ENCODE assay signal across 10 cellular contexts in the genomic region with DNA sequence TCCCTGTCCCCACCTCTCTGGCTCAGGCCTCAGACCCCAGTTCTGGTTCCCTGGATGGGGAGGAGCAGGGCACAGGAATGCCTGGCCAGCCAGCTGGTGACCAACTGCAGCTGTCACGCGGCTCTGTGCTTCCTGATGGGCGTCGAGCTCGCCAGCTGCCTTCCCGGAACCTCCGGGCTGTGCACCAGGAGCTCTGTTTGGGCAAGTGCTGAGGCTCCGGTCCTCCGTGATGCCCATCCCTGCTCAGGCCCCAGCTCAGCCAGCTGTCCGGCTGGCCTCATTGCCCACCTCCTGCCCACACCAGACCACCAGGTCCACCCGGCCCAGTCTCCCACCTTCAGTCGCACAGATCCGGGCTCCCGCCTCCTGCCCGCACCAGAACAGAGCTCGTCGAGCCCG. TPM values are rescaled to one million over a fixed set of nuclear protein-coding genes. Genes with fewer than 3 reads are reported as not detected.
DNase-seq lines count a peak whose midpoint lies in the region; ATAC-seq and TF ChIP-seq lines count a peak whose summit lies in the region.
"Had no signal": no experiment of that assay in that cellular context is flagged by ENCODE, and none has a peak within 500 bp of the region (broad histone marks: within the 10 kb centered on the region; RNA-seq: fewer than 3 reads in every experiment).

No MANE protein-coding gene starts in this region.

- no peak overlapping the region for H3K4me2 ChIP-seq in mesenchymal stem cell (ENCODE audit: low read length, poor library complexity, severe bottlenecking)

- peaks cover 48% of the 10 kb centered on the region for H3K4me1 Mint-ChIP-seq in activated CD8-positive, alpha-beta T cell treated with anti-CD3 and anti-CD28 coated beads, Interleukin-2, amount 10 ng/mL, durations not matched to agents 7 days and 5 days (ENCODE audit: low read depth)

- H3K9ac ChIP-seq in mesenchymal stem cell (ENCODE audit: low read length) = peak overlapping the region; percentile 98

- H3K23ac ChIP-seq in mesenchymal stem cell (ENCODE audit: low read length in 2 of 2) = peak overlapping the region in 1 of 2 experiments; percentile 2

- peak overlapping the region; percentile 20 to 81 for H3K18ac ChIP-seq in mesenchymal stem cell (ENCODE audit: low read depth in 1 of 2, low read length in 2 of 2)

- ATAC-seq in activated CD8-positive, alpha-beta T cell treated with anti-CD3 and anti-CD28 coated beads, Interleukin-2, amount 10 ng/mL, durations not matched to agents 7 days and 5 days = no peak
- no peak for ATAC-seq in HG03442 (IDR thresholded peaks at IDR 0.05; ENCODE audit: unreplicated experiment)

- peaks cover 12% of the 10 kb centered on the region for H3K79me1 ChIP-seq in mesenchymal stem cell (replicated peaks; ENCODE audit: low read length, poor library complexity, severe bottlenecking)

- peaks cover 50% of the 10 kb centered on the region for H3K36me3 Mint-ChIP-seq in activated CD8-positive, alpha-beta T cell treated with anti-CD3 and anti-CD28 coated beads, Interleukin-2, amount 10 ng/mL, durations not matched to agents 7 days and 5 days (ENCODE audit: low read depth)

- H3K9me3 Mint-ChIP-seq in activated CD8-positive, alpha-beta T cell treated with anti-CD3 and anti-CD28 coated beads, Interleukin-2, amount 10 ng/mL, durations not matched to agents 7 days and 5 days (ENCODE audit: insufficient read depth) = no peaks in the 10 kb centered on the region
- H3K9me3 Mint-ChIP-seq: IgD-negative memory B cell had no signal

- WGBS in mesenchymal stem cell = 95% methylated on average over 14 of the region's 18 CpGs

- H3K27me3 ChIP-seq in Peyer's patch = no peaks in the 10 kb centered on the region
- no peaks in the 10 kb centered on the region for H3K27me3 ChIP-seq in mesenchymal stem cell (ENCODE audit: control insufficient read depth in 1 of 2, insufficient read depth in 1 of 2, low read length in 2 of 2)
- no peaks in the 10 kb centered on the region for H3K27me3 ChIP-seq in MG63

- TF ChIP-seq POLR2A in Peyer's patch (IDR thresholded peaks at IDR 0.05) = no peak

- TF ChIP-seq CTCF in Peyer's patch (IDR thresholded peaks at IDR 0.05) = no peak

- H3K9me3 ChIP-seq in Peyer's patch (no peaks in the 10 kb centered on the region), mesenchymal stem cell (ENCODE audit: control insufficient read depth, low read length) (no peaks in the 10 kb centered on the region), MG63 (no peaks in the 10 kb centered on the region)

- H3K36me3 ChIP-seq in Peyer's patch = peaks cover 0 to 28% (median 0%) of the 10 kb centered on the region in 3 donors
- H3K36me3 ChIP-seq in mesenchymal stem cell (ENCODE audit: control insufficient read depth in 1 of 2, insufficient read depth in 2 of 2, low read depth in 1 of 2, low read length in 2 of 2) = peaks cover 30 to 40% of the 10 kb centered on the region in 2 experiments
- H3K36me3 ChIP-seq in MG63 = peaks cover 60% of the 10 kb centered on the region

- H2BK120ac ChIP-seq in mesenchymal stem cell (ENCODE audit: low read depth, low read length) = peak overlapping the region; percentile 11

- POLR2A ChIA-PET in activated CD8-positive, alpha-beta T cell treated with anti-CD3 and anti-CD28 coated beads, Interleukin-2, amount 10 ng/mL, durations not matched to agents 7 days and 5 days (lab: Charles Lee) = interaction anchor here (1.3 to 7.3 kb wide), 2 partner anchors 14 to 18 kb away, joined by 5 to 74 read pairs; partner anchors contain the start of gene GAPDH

- H2BK12ac ChIP-seq in mesenchymal stem cell (ENCODE audit: low read length in 2 of 2) = peak overlapping the region; percentile 29 to 79

- no peak overlapping the region for H3K27ac Mint-ChIP-seq in activated CD8-positive, alpha-beta T cell treated with anti-CD3 and anti-CD28 coated beads, Interleukin-2, amount 10 ng/mL, durations not matched to agents 7 days and 5 days
- H3K27ac Mint-ChIP-seq: IgD-negative memory B cell had no signal

- H3K4me3 Mint-ChIP-seq in activated CD8-positive, alpha-beta T cell treated with anti-CD3 and anti-CD28 coated beads, Interleukin-2, amount 10 ng/mL, durations not matched to agents 7 days and 5 days = no peak overlapping the region

- H3K4ac ChIP-seq in mesenchymal stem cell (ENCODE audit: low read depth in 1 of 2, low read length in 2 of 2) = peak overlapping the region; percentile 20 to 36

- H3K4me1 ChIP-seq in Peyer's patch (peaks cover 0 to 46% (median 15%) of the 10 kb centered on the region in 4 donors), mesenchymal stem cell (ENCODE audit: control insufficient read depth, insufficient read depth, low read depth, low read length) (peaks cover 60% of the 10 kb centered on the region)

- H3K27ac ChIP-seq in Peyer's patch = peak overlapping the region; percentile 44 to 80 (median 58)
- H3K27ac ChIP-seq in epithelial cell of prostate = peak overlapping the region; percentile 64
- peak overlapping the region; percentile 74 for H3K27ac ChIP-seq in mesenchymal stem cell (ENCODE audit: low read length, poor library complexity, severe bottlenecking)
- peak overlapping the region; percentile 92 for H3K27ac ChIP-seq in temporal lobe (ENCODE audit: low read depth, low read length)

- no peak overlapping the region for H2BK5ac ChIP-seq in mesenchymal stem cell (ENCODE audit: low read depth, low read length, poor library complexity, severe bottlenecking)

- DNase-seq in Peyer's patch (peak in 2 of 3 donors; percentile 65 to 71), epithelial cell of prostate (ENCODE audit: low read depth, low spot score) (no peak), mesenchymal stem cell (no peak), NCI-H345 (lab: John Stamatoyannopoulos, UW) (no peak), MG63 (no peak)
- no peak for DNase-seq in activated CD8-positive, alpha-beta T cell treated with anti-CD3 and anti-CD28 coated beads, Interleukin-2, amount 10 ng/mL, durations not matched to agents 7 days and 5 days
- DNase-seq: central memory CD4-positive, alpha-beta T cell had no signal

- H4K91ac ChIP-seq in mesenchymal stem cell (ENCODE audit: low read length) = peak overlapping the region; percentile 83

- peak overlapping the region; percentile 57 for H4K8ac ChIP-seq in mesenchymal stem cell (ENCODE audit: low read length)

- H2BK15ac ChIP-seq in mesenchymal stem cell (ENCODE audit: low read depth, poor library complexity, severe bottlenecking) = peak overlapping the region; percentile 52

- no peak overlapping the region for H2AFZ ChIP-seq in mesenchymal stem cell (ENCODE audit: low read depth, low read length)

- H3K27me3 Mint-ChIP-seq in activated CD8-positive, alpha-beta T cell treated with anti-CD3 and anti-CD28 coated beads, Interleukin-2, amount 10 ng/mL, durations not matched to agents 7 days and 5 days (ENCODE audit: low read depth) = no peaks in the 10 kb centered on the region

- CTCF ChIA-PET in activated CD8-positive, alpha-beta T cell treated with anti-CD3 and anti-CD28 coated beads, Interleukin-2, amount 10 ng/mL, durations not matched to agents 7 days and 5 days (lab: Charles Lee) = interaction anchor here (1.0 to 5.1 kb wide), 3 partner anchors 9 to 14 kb away, joined by 3 to 71 read pairs (median 26); partner anchors contain the start of gene GAPDH

- H3K4me3 ChIP-seq in Peyer's patch (no peak overlapping the region), mesenchymal stem cell (ENCODE audit: insufficient read depth in 1 of 2, low read depth in 1 of 2, low read length in 2 of 2) (peak overlapping the region in 1 of 2 experiments; percentile 98), MG63 (no peak overlapping the region)

- peak overlapping the region in 1 of 2 experiments; percentile 1 for H3K14ac ChIP-seq in mesenchymal stem cell (ENCODE audit: low read length in 2 of 2)

- peak overlapping the region; percentile 76 for H2AK5ac ChIP-seq in mesenchymal stem cell (ENCODE audit: low read length, severe bottlenecking)

RNA-seq across cellular contexts. Expression of gene IFFO1, which starts 4.8 kb away (rescaled TPM):
- total RNA-seq in Peyer's patch (10 to 100 TPM in 2 of 4 donors, 1 to 10 TPM in 2; 7.8 to 50.3 (median 9.5) TPM), temporal lobe (4.9 TPM)
- polyA plus RNA-seq in mesenchymal stem cell (2013, experiment 1 of 2) = 26.1 TPM
- polyA plus RNA-seq in mesenchymal stem cell (2013, experiment 2 of 2) = 25.6 TPM
- total RNA-seq in activated CD8-positive, alpha-beta T cell treated with anti-CD3 and anti-CD28 coated beads, Interleukin-2, amount 10 ng/mL, durations not matched to agents 7 days and 5 days = 10 to 100 TPM; 24.9 to 25.5 TPM
- 6.1 and 13.2 TPM in 2 replicates for total RNA-seq in MG63 (2014; rRNA removed; shearing (Covaris generic); ENCODE audit: low replicate concordance)

RNA-seq across cellular contexts. Expression of gene GAPDH, which starts 16.7 kb away (rescaled TPM):
- 1,000 to 10,000 TPM; 1,939 to 3,624 (median 2,830) TPM for total RNA-seq in Peyer's patch
- 4,502 TPM for polyA plus RNA-seq in mesenchymal stem cell (2013, experiment 1 of 2)
- 4,557 TPM for polyA plus RNA-seq in mesenchymal stem cell (2013, experiment 2 of 2)
- 1,154 TPM for total RNA-seq in temporal lobe
- 1,000 to 10,000 TPM; 6,175 to 6,471 TPM for total RNA-seq in activated CD8-positive, alpha-beta T cell treated with anti-CD3 and anti-CD28 coated beads, Interleukin-2, amount 10 ng/mL, durations not matched to agents 7 days and 5 days
- total RNA-seq in MG63 (2014; rRNA removed; shearing (Covaris generic); ENCODE audit: low replicate concordance) = 4,502 and 8,561 TPM in 2 replicates

RNA-seq across cellular contexts. Expression of gene NOP2, which starts 17.0 kb away (rescaled TPM):
- 100 to 1,000 TPM in 1 of 4 donors, 10 to 100 TPM in 3; 21.4 to 135 (median 43.6) TPM for total RNA-seq in Peyer's patch
- 20.3 TPM for polyA plus RNA-seq in mesenchymal stem cell (2013, experiment 1 of 2)
- polyA plus RNA-seq in mesenchymal stem cell (2013, experiment 2 of 2) = 21.3 TPM
- 8.4 TPM for total RNA-seq in temporal lobe
- total RNA-seq in activated CD8-positive, alpha-beta T cell treated with anti-CD3 and anti-CD28 coated beads, Interleukin-2, amount 10 ng/mL, durations not matched to agents 7 days and 5 days = 10 to 100 TPM; 84.2 to 87.6 TPM
- total RNA-seq in MG63 (2014; rRNA removed; shearing (Covaris generic); ENCODE audit: low replicate concordance) = 64.5 and 90.4 TPM in 2 replicates

RNA-seq across cellular contexts. Expression of gene CHD4, which starts 56.1 kb away (rescaled TPM):
- total RNA-seq in Peyer's patch = 100 to 1,000 TPM; 129 to 209 (median 167) TPM
- polyA plus RNA-seq in mesenchymal stem cell (2013, experiment 1 of 2) = 111 TPM
- 104 TPM for polyA plus RNA-seq in mesenchymal stem cell (2013, experiment 2 of 2)
- total RNA-seq in temporal lobe = 171 TPM
- total RNA-seq in activated CD8-positive, alpha-beta T cell treated with anti-CD3 and anti-CD28 coated beads, Interleukin-2, amount 10 ng/mL, durations not matched to agents 7 days and 5 days = 100 to 1,000 TPM; 277 to 292 TPM
- total RNA-seq in MG63 (2014; rRNA removed; shearing (Covaris generic); ENCODE audit: low replicate concordance) = 155 and 166 TPM in 2 replicates

RNA-seq across cellular contexts. Expression of gene NCAPD2, which starts 57.2 kb away (rescaled TPM):
- total RNA-seq in Peyer's patch = 10 to 100 TPM; 26.1 to 86.6 (median 32.7) TPM
- polyA plus RNA-seq in mesenchymal stem cell (2013, experiment 1 of 2) = 11.7 TPM
- polyA plus RNA-seq in mesenchymal stem cell (2013, experiment 2 of 2) = 11.1 TPM
- 11.6 TPM for total RNA-seq in temporal lobe
- 100 to 1,000 TPM; 195 to 201 TPM for total RNA-seq in activated CD8-positive, alpha-beta T cell treated with anti-CD3 and anti-CD28 coated beads, Interleukin-2, amount 10 ng/mL, durations not matched to agents 7 days and 5 days
- 60.2 and 95.9 TPM in 2 replicates for total RNA-seq in MG63 (2014; rRNA removed; shearing (Covaris generic); ENCODE audit: low replicate concordance)

Comparison
In these comparisons a context has a peak if more than half of its experiments do, and no peak if none do; other contexts are left out.
1. DNase-seq: peak in Peyer's patch (2 of 3); none in epithelial cell of prostate (single experiment), mesenchymal stem cell (single experiment), activated CD8-positive, alpha-beta T cell treated with anti-CD3 and anti-CD28 coated beads, Interleukin-2, amount 10 ng/mL, durations not matched to agents 7 days and 5 days (single experiment), NCI-H345 (single experiment) and MG63 (single experiment).
2. Peak in every context shown above with its lines, with median percentiles within 50 percentile points of each other: H3K27ac ChIP-seq.